9 cellular contexts compared by ENCODE assay signal in genomic region chr6:46734867-46735719, GRCh38. TPM values are rescaled to one million over a fixed set of nuclear protein-coding genes. Genes with fewer than 3 reads are reported as not detected.
DNase-seq lines count a peak whose midpoint lies in the region; ATAC-seq, FAIRE-seq and TF ChIP-seq lines count a peak whose summit lies in the region.
"Had no signal": no experiment of that assay in that cellular context is flagged by ENCODE, and none has a peak within 500 bp of the region (broad histone marks: within the 10 kb centered on the region; RNA-seq: fewer than 3 reads in every experiment).

Gene PLA2G7, minus strand, starts transcription at chr6:46735375. Its CDS starts 12,484 bp downstream, at chr6:46722891.

- no peaks in the 10 kb centered on the region for H3F3A ChIP-seq in neural cell (ENCODE audit: insufficient read depth, low read length, poor library complexity, severe bottlenecking)

- TF ChIP-seq CTCF in fibroblast of the aortic adventitia (IDR thresholded peaks at IDR 0.05; ENCODE audit: insufficient read depth, low read length) (no peak), neural cell (IDR thresholded peaks at IDR 0.05; ENCODE audit: poor library complexity, severe bottlenecking) (peak; percentile 22)

- H4K20me1 ChIP-seq in neural cell (ENCODE audit: insufficient read depth): no peaks in the 10 kb centered on the region

- TF ChIP-seq POLR2A in GM12892 (IDR thresholded peaks at IDR 0.05; ENCODE audit: low read depth, low read length): no peak

- H3K36me3 ChIP-seq in neural cell (ENCODE audit: insufficient read depth, low read length): no peaks in the 10 kb centered on the region

- peaks cover 36% of the 10 kb centered on the region for H3K27me3 ChIP-seq in neural cell (ENCODE audit: insufficient read depth, low read depth, low read length)

- no peaks in the 10 kb centered on the region for H3K9me2 ChIP-seq in neural cell (ENCODE audit: insufficient read depth, low read length)

- in situ Hi-C loops in SK-MEL-5 (cut with HindIII; ENCODE audit: low pct_unique_long_range_greater_than_20kb, low sequenced_read_pairs): no loop called here

- no peak for TF ChIP-seq EP300 in neural cell (conservative IDR thresholded peaks at IDR 0.05; ENCODE audit: poor library complexity, severe bottlenecking)

- no peak within 1 kb of the TSS for H3K27ac ChIP-seq in neural cell (ENCODE audit: low read length)

- no peak for ATAC-seq in GM18861 (IDR thresholded peaks at IDR 0.05; ENCODE audit: unreplicated experiment)
- ATAC-seq in GM19463 (IDR thresholded peaks at IDR 0.05; ENCODE audit: unreplicated experiment): no peak

- no peak for TF ChIP-seq RAD21 in neural cell (conservative IDR thresholded peaks at IDR 0.05)

- H2AFZ ChIP-seq in neural cell (ENCODE audit: low read depth, low read length): peak within 1 kb of the TSS; percentile 25

- no peaks in the 10 kb centered on the region for H3K9me3 ChIP-seq in neural cell (ENCODE audit: low read length)

- peak within 1 kb of the TSS; percentile 46 for H3K4me3 ChIP-seq in fibroblast of the aortic adventitia (ENCODE audit: low read depth, low read length)
- H3K4me3 ChIP-seq in neural cell (ENCODE audit: low read length): peak within 1 kb of the TSS; percentile 89

- FAIRE-seq in GM12892 (lab: Jason Lieb, UNC): no peak

- no peaks in the 10 kb centered on the region for H3K79me2 ChIP-seq in neural cell (replicated peaks; ENCODE audit: insufficient read depth, low read length)

- peak within 1 kb of the TSS; percentile 60 for H3K9ac ChIP-seq in neural cell (ENCODE audit: low read length)

- DNase-seq in GM12892 (ENCODE audit: insufficient read length) (peak; percentile 4), SK-MEL-5 (ENCODE audit: low read depth, low spot score) (peak; percentile 12), fibroblast of the aortic adventitia (ENCODE audit: low read depth) (peak; percentile 5), midbrain (lab: John Stamatoyannopoulos, UW) (no peak), NCI-H446 (lab: John Stamatoyannopoulos, UW) (no peak)

- peak within 1 kb of the TSS; percentile 60 for H3K4me2 ChIP-seq in neural cell (ENCODE audit: low read length)

TF ChIP-seq in neural cell, 6 proteins besides CTCF, POLR2A, EP300 and RAD21:
- no peak for TF ChIP-seq TAF1 (IDR thresholded peaks at IDR 0.05; ENCODE audit: low read depth)
- peak; percentile 32 for TF ChIP-seq POLR2AphosphoS5 (IDR thresholded peaks at IDR 0.05)
- TF ChIP-seq MXI1 (conservative IDR thresholded peaks at IDR 0.05; ENCODE audit: poor library complexity, severe bottlenecking): peak; percentile 39

RNA-seq across cellular contexts. Expression of gene PLA2G7, which starts in this region (rescaled TPM):
- not detected for polyA plus RNA-seq in GM12892 (2012; ENCODE audit: missing spikeins)
- 0.19 and 0.53 TPM in 2 replicates for total RNA-seq in SK-MEL-5 (2014; rRNA removed; shearing (Covaris generic))
- polyA plus RNA-seq in SK-MEL-5 (2015; cell fraction: cytosol; rRNA removed): 0.05 and 0.23 TPM in 2 replicates
- polyA plus RNA-seq in SK-MEL-5 (2015; cell fraction: nucleus; rRNA removed): 0.16 TPM in 1 of 2 replicates, not detected in the other
- 7.8 TPM in 1 of 2 replicates, not detected in the other for total RNA-seq in fibroblast of the aortic adventitia (ENCODE audit: low replicate concordance)
- polyA plus RNA-seq in neural cell: 0.35 TPM in 1 of 2 replicates, not detected in the other
- polyA minus RNA-seq in neural cell: 0.35 TPM in 1 of 2 replicates, not detected in the other
- total RNA-seq: pulmonary artery endothelial cell had no signal

Comparison
In these comparisons a context has a peak if more than half of its experiments do, and no peak if none do; other contexts are left out.
1. Peak in DNase-seq in SK-MEL-5; RNA of the gene not detected or under 1 TPM.
2. DNase-seq: peak in GM12892 (single experiment) and fibroblast of the aortic adventitia (single experiment); none in midbrain (single experiment) and NCI-H446 (0 of 2).